In genomic region chr11:65588199-65589054, GRCh38 we compare ENCODE assay signal across 8 cellular contexts. TPM values are rescaled to one million over a fixed set of nuclear protein-coding genes. Genes with fewer than 3 reads are reported as not detected.
DNase-seq lines count a peak whose midpoint lies in the region; ATAC-seq lines count a peak whose summit lies in the region.

No MANE protein-coding gene starts in this region.

- H3K9me3 Mint-ChIP-seq in CD4-positive, CD25-positive, alpha-beta regulatory T cell = no peaks in the 10 kb centered on the region

- H3K9me3 ChIP-seq in CD4-positive, CD25-positive, alpha-beta regulatory T cell (ENCODE audit: control insufficient read depth in 2 of 2, low read length in 2 of 2) = no peaks in the 10 kb centered on the region
- H3K9me3 ChIP-seq in SJCRH30 (replicated peaks) = no peaks in the 10 kb centered on the region

- H3K4me3 Mint-ChIP-seq in CD4-positive, CD25-positive, alpha-beta regulatory T cell = no peak overlapping the region

- no peaks in the 10 kb centered on the region for H3K27me3 ChIP-seq in CD4-positive, CD25-positive, alpha-beta regulatory T cell (ENCODE audit: control insufficient read depth, insufficient read depth, low read length)
- H3K27me3 ChIP-seq in SJCRH30 = no peaks in the 10 kb centered on the region

- H3K36me3 ChIP-seq in CD4-positive, CD25-positive, alpha-beta regulatory T cell (ENCODE audit: control insufficient read depth, insufficient read depth, low read length) = peaks cover 21% of the 10 kb centered on the region
- H3K36me3 ChIP-seq in SJCRH30 = no peaks in the 10 kb centered on the region

- H3K36me3 Mint-ChIP-seq in CD4-positive, CD25-positive, alpha-beta regulatory T cell = peaks cover 8% of the 10 kb centered on the region

- H3K27ac Mint-ChIP-seq in CD4-positive, CD25-positive, alpha-beta regulatory T cell = peak overlapping the region; percentile 87 to 88 (median 87)

- H3K4me1 ChIP-seq in CD4-positive, CD25-positive, alpha-beta regulatory T cell (ENCODE audit: control insufficient read depth, insufficient read depth, low read length, poor library complexity, severe bottlenecking) = peaks cover 19% of the 10 kb centered on the region
- H3K4me1 ChIP-seq in SJCRH30 = peaks cover 2% of the 10 kb centered on the region; the same call in 1 of the 2 replicates

- peak; percentile 83 to 90 for ATAC-seq in CD4-positive, CD25-positive, alpha-beta regulatory T cell (ENCODE audit: low read depth in 2 of 2)
- ATAC-seq in GM19043 (IDR thresholded peaks at IDR 0.05; ENCODE audit: low read depth, unreplicated experiment) (peak; percentile 81), HG03139 (IDR thresholded peaks at IDR 0.05; ENCODE audit: unreplicated experiment) (peak; percentile 71), left ventricle myocardium superior (peak; percentile 76)

- H3K27ac ChIP-seq in CD4-positive, CD25-positive, alpha-beta regulatory T cell (ENCODE audit: insufficient read depth, low read length, poor library complexity, severe bottlenecking) = peak overlapping the region; percentile 60
- H3K27ac ChIP-seq in SJCRH30 = no peak overlapping the region

- no peak overlapping the region for H3K4me3 ChIP-seq in CD4-positive, CD25-positive, alpha-beta regulatory T cell (ENCODE audit: low read depth, low read length)
- H3K4me3 ChIP-seq in SJCRH30 = no peak overlapping the region

- peaks cover 0 to 25% (median 13%) of the 10 kb centered on the region in 4 donors for H3K4me1 Mint-ChIP-seq in CD4-positive, CD25-positive, alpha-beta regulatory T cell

- no peaks in the 10 kb centered on the region for H3K27me3 Mint-ChIP-seq in CD4-positive, CD25-positive, alpha-beta regulatory T cell

- intact Hi-C loops in left ventricle myocardium superior (cut with micrococcal nuclease) = no loop called here

- peak; percentile 62 to 85 (median 79) for DNase-seq in CD4-positive, CD25-positive, alpha-beta regulatory T cell
- peak; percentile 50 to 66 for DNase-seq in SJCRH30
- peak; percentile 76 for DNase-seq in activated naive CD4-positive, alpha-beta T cell treated with Interleukin-2 at 50 U/mL for 16 hours
- DNase-seq in left ventricle myocardium superior = peak; percentile 72
- DNase-seq in stimulated activated CD4-positive, alpha-beta T cell treated with anti-CD3 and anti-CD28 coated beads, Interleukin-12 subunit alpha, Interleukin-12 subunit beta, amount 100 ng/mL, for 4 hours = peak; percentile 62
- no peak for DNase-seq in KG1 (lab: John Stamatoyannopoulos, UW)

RNA-seq across cellular contexts. Expression of gene KCNK7, which starts 7.2 kb away (rescaled TPM):
- 5.5 TPM for total RNA-seq in CD4-positive, CD25-positive, alpha-beta regulatory T cell
- polyA plus RNA-seq in CD4-positive, CD25-positive, alpha-beta regulatory T cell = 1 to 10 TPM in 1 of 4 donors, under 1 TPM in 2, not detected in 1; 0.19 to 1.5 (median 0.76) TPM
- total RNA-seq in SJCRH30 (2014; rRNA removed; shearing (Covaris generic)) = 0.28 TPM in 1 of 2 replicates, not detected in the other
- 0.94 TPM for total RNA-seq in left ventricle myocardium superior

RNA-seq across cellular contexts. Expression of gene EHBP1L1, which starts 12.6 kb away (rescaled TPM):
- 143 TPM for total RNA-seq in CD4-positive, CD25-positive, alpha-beta regulatory T cell
- polyA plus RNA-seq in CD4-positive, CD25-positive, alpha-beta regulatory T cell = 10 to 100 TPM in 1 of 4 donors, 1 to 10 TPM in 3; 7.8 to 11.6 (median 8.7) TPM
- total RNA-seq in SJCRH30 (2014; rRNA removed; shearing (Covaris generic)) = 16.8 and 18.5 TPM in 2 replicates
- 57.3 TPM for total RNA-seq in left ventricle myocardium superior

RNA-seq across cellular contexts. Expression of gene FAM89B, which starts 16.1 kb away (rescaled TPM):
- total RNA-seq in CD4-positive, CD25-positive, alpha-beta regulatory T cell = 49.4 TPM
- polyA plus RNA-seq in CD4-positive, CD25-positive, alpha-beta regulatory T cell = 100 to 1,000 TPM in 3 of 4 donors, 10 to 100 TPM in 1; 77.1 to 158 (median 115) TPM
- 18.3 and 21.5 TPM in 2 replicates for total RNA-seq in SJCRH30 (2014; rRNA removed; shearing (Covaris generic))
- 39.3 TPM for total RNA-seq in left ventricle myocardium superior

RNA-seq across cellular contexts. Expression of gene ZNRD2, which starts 18.1 kb away (rescaled TPM):
- 34.6 TPM for total RNA-seq in CD4-positive, CD25-positive, alpha-beta regulatory T cell
- polyA plus RNA-seq in CD4-positive, CD25-positive, alpha-beta regulatory T cell = 10 to 100 TPM; 64.6 to 84.7 (median 73.1) TPM
- total RNA-seq in SJCRH30 (2014; rRNA removed; shearing (Covaris generic)) = 30.6 and 32.6 TPM in 2 replicates
- total RNA-seq in left ventricle myocardium superior = 25.0 TPM

RNA-seq across cellular contexts. Expression of gene MAP3K11, which starts 25.6 kb away (rescaled TPM):
- total RNA-seq in CD4-positive, CD25-positive, alpha-beta regulatory T cell = 73.1 TPM
- polyA plus RNA-seq in CD4-positive, CD25-positive, alpha-beta regulatory T cell = 10 to 100 TPM in 2 of 4 donors, 1 to 10 TPM in 2; 8.1 to 11.6 (median 9.8) TPM
- total RNA-seq in SJCRH30 (2014; rRNA removed; shearing (Covaris generic)) = 20.5 and 24.3 TPM in 2 replicates
- total RNA-seq in left ventricle myocardium superior = 39.0 TPM
